Comparison of ENCODE assay signal across 1 cellular context in genomic region chr15:94397377-94397776, GRCh38.
TF ChIP-seq lines count a peak whose summit lies in the region.

No MANE protein-coding gene starts in this region.

TF ChIP-seq in WTC11, 78 proteins besides CTCF, POLR2A, EP300 and RAD21 (continued from another document):
- TF ChIP-seq, protein P1, sequence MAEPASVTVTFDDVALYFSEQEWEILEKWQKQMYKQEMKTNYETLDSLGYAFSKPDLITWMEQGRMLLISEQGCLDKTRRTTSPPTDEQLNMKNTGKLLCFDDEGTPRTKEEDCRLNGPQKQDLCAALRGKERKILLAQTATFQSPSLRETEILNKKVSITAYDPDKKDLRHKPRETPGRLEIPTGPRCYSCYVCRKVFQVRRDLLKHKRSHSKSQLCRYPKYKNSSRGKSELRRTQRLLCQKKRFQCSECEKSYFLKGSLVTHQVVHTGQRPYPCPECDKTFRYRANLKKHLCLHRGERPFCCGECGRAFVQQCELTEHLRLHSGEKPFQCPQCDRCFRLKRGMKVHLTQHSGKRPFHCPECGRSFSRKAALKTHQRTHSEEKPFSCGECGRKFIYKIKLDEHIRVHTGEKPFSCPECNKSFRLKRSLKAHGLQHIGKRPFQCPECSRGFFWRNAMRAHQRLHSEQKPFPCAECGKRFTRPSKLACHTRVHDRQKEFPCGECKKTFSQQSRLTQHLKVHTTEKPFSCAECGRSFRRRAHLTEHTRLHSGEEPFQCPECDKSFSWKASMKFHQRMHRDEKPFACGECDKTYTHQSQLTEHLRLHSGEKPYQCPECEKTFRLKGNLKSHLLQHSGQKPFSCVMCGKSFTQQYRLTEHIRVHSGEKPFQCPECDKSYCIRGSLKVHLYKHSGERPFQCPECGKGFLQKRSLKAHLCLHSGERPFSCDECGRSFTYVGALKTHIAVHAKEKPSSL (CRISPR knock-in tag; conservative IDR thresholded peaks at IDR 0.05) = no peak
- no peak for TF ChIP-seq ZNF138 (CRISPR knock-in tag; conservative IDR thresholded peaks at IDR 0.05)
- TF ChIP-seq MXD4 (CRISPR knock-in tag; IDR thresholded peaks at IDR 0.05; ENCODE audit: borderline replicate concordance) = no peak
- TF ChIP-seq E2F1 (CRISPR knock-in tag; IDR thresholded peaks at IDR 0.05) = no peak
- no peak for TF ChIP-seq PRRX2 (CRISPR knock-in tag; IDR thresholded peaks at IDR 0.05)
- no peak for TF ChIP-seq FOXP1 (CRISPR knock-in tag; IDR thresholded peaks at IDR 0.05; ENCODE audit: borderline replicate concordance)
TF ChIP-seq in WTC11: peak in this region for 0.
